Comparison of ENCODE assay signal across 7 cellular contexts in the genomic region with DNA sequence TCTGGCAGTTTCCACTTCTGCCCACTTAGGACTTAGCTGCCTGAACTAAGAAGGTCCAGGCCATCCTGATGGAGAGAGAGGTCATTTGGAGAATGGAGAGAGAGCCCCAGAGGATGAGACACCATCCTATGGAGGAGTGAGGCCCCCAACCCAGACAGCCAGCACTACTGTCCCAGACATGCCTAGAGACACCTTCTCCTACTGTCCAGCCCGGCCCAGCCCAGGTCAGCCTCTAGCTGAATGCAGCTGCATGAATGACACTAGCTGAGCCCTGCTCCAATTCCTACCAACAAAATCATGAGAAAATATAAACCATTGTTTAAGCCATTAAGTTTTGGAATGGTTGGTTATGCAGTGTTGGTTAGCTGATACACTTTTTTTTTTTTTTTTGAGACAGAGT.
"Had no signal": no experiment of that assay in that cellular context is flagged by ENCODE, and none has a peak within 500 bp of the region (broad histone marks: within the 10 kb centered on the region; RNA-seq: fewer than 3 reads in every experiment).

No MANE protein-coding gene starts in this region.

- H2AFZ ChIP-seq: GM23248 had no signal

- H3K4me1 Mint-ChIP-seq: IgD-negative memory B cell had no signal

- H3K9me3 ChIP-seq: HAP-1 had no signal

- H3K36me3 ChIP-seq: HAP-1 had no signal

- H3K27ac ChIP-seq: GM23248, HL-60 had no signal

- H3K4me3 ChIP-seq: GM23248, HAP-1 had no signal

- DNase-seq: GM23248, GOT3, H7, HFFc6 had no signal

- H3K4me1 ChIP-seq: HAP-1 had no signal

- H3K4me3 Mint-ChIP-seq: HFFc6 had no signal

- H3K9me3 Mint-ChIP-seq: HFFc6, IgD-negative memory B cell had no signal

- H3K36me3 Mint-ChIP-seq: IgD-negative memory B cell had no signal

- H3K27ac Mint-ChIP-seq: HFFc6, IgD-negative memory B cell had no signal

- H3K9ac ChIP-seq: GM23248 had no signal
